In the genomic region with DNA sequence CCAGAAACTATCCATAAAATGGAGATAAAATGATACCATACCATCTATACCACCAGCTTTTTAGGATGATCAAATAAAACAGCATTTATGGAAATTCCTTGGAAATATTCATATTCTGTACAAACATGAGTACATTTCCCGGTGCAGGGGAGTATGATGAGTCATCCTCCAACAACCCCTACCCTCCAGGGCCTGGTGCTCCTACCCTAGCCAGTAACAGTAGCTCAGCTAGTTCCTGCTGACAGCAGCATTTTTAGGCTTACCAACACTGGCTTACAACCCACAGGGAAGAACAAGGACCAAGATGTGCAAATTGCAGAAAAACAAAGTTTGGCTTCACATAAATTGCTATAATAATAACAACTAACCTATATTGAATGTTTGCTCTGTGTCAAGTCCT, we compare ENCODE assay signal across 2 cellular contexts.
TF ChIP-seq lines count a peak whose summit lies in the region.

No MANE protein-coding gene starts in this region.

TF ChIP-seq in HepG2, 621 proteins besides CTCF, POLR2A, EP300 and RAD21:
- TF ChIP-seq RARA (CRISPR knock-in tag; IDR thresholded peaks at IDR 0.05) (no peak), POLR2AphosphoS2 (IDR thresholded peaks at IDR 0.05; ENCODE audit: low read depth, low read length) (no peak), MAFF (IDR thresholded peaks at IDR 0.05; ENCODE audit: low read depth, low read length) (peak; percentile 67; the same call in 1 of the 2 replicates), MAFK (conservative IDR thresholded peaks at IDR 0.05 in 1 of 2, IDR thresholded peaks at IDR 0.05 in 1 of 2; ENCODE audit: low read length in 2 of 2) (peak; percentile 78 to 86)

TF ChIP-seq in H1, 55 proteins besides CTCF, POLR2A, EP300 and RAD21:
- TF ChIP-seq MAFK (IDR thresholded peaks at IDR 0.05; ENCODE audit: low read depth, low read length) (0 out of 2 replicates have a peak, but pooled peaks have one; percentile 45), CBX5 (IDR thresholded peaks at IDR 0.05; ENCODE audit: low read depth, low read length) (no peak), SP4 (IDR thresholded peaks at IDR 0.05; ENCODE audit: low read length) (no peak), SRF (IDR thresholded peaks at IDR 0.05; ENCODE audit: low read depth, low read length) (no peak)
